Comparison of ENCODE assay signal across 18 cellular contexts in the genomic region with DNA sequence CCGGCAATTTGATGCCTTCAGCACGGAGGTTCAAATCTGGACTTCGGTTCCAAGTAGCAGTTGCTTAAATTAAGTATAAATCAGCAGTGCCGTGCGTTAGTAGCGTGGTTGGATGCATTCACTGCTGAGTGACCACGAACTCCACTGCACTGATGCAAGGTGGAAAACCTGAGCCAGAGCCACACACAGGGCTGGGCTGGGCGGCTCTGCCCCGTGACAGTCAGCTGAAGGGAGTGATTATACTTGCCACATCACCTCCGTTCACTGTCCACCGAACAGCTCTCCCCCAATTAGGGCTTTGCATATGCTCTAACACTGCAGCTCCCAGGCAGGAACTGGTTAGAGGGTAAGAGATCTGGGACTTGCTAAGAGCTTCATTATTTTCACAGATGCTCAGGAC. TPM values are rescaled to one million over a fixed set of nuclear protein-coding genes. Genes with fewer than 3 reads are reported as not detected.
"Had no signal": no experiment of that assay in that cellular context is flagged by ENCODE, and none has a peak within 500 bp of the region (broad histone marks: within the 10 kb centered on the region; RNA-seq: fewer than 3 reads in every experiment).

No MANE protein-coding gene starts in this region.

- H3K27ac Mint-ChIP-seq: activated CD4-positive, alpha-beta T cell treated with anti-CD3 and anti-CD28 coated beads for 36 hours; activated CD8-positive, alpha-beta memory T cell treated with anti-CD3 and anti-CD28 coated beads, Interleukin-2, amount 10 ng/mL, durations not matched to agents 7 days and 5 days; activated naive CD8-positive, alpha-beta T cell treated with anti-CD3 and anti-CD28 coated beads, Interleukin-2, amount 10 ng/mL, durations not matched to agents 7 days and 5 days; activated T-helper 17 cell treated with anti-CD3 and anti-CD28 coated beads, Interleukin-2, amount 50 U/mL, for 72 hours; stimulated activated naive CD8-positive, alpha-beta T cell treated with anti-CD3 and anti-CD28 coated beads, Interleukin-15, Interleukin-2, amounts not matched to agents 100 ng/mL and 50 ng/mL, for 24 hours had no signal

- H3K4me3 Mint-ChIP-seq: activated CD4-positive, alpha-beta T cell treated with anti-CD3 and anti-CD28 coated beads for 36 hours; activated CD8-positive, alpha-beta memory T cell treated with anti-CD3 and anti-CD28 coated beads, Interleukin-2, amount 10 ng/mL, durations not matched to agents 7 days and 5 days; activated naive CD8-positive, alpha-beta T cell treated with anti-CD3 and anti-CD28 coated beads, Interleukin-2, amount 10 ng/mL, durations not matched to agents 7 days and 5 days; activated T-helper 17 cell treated with anti-CD3 and anti-CD28 coated beads, Interleukin-2, amount 50 U/mL, for 72 hours; neural crest cell; stimulated activated naive CD8-positive, alpha-beta T cell treated with anti-CD3 and anti-CD28 coated beads, Interleukin-15, Interleukin-2, amounts not matched to agents 100 ng/mL and 50 ng/mL, for 24 hours had no signal

- H3K36me3 ChIP-seq: brain microvascular endothelial cell, pancreas, uterus had no signal

- H3K36me3 Mint-ChIP-seq: activated CD8-positive, alpha-beta memory T cell treated with anti-CD3 and anti-CD28 coated beads, Interleukin-2, amount 10 ng/mL, durations not matched to agents 7 days and 5 days; activated naive CD8-positive, alpha-beta T cell treated with anti-CD3 and anti-CD28 coated beads, Interleukin-2, amount 10 ng/mL, durations not matched to agents 7 days and 5 days had no signal

- DNase-seq: activated CD4-positive, alpha-beta T cell treated with anti-CD3 and anti-CD28 coated beads for 36 hours; activated CD4-positive, alpha-beta T cell treated with anti-CD3 and anti-CD28 coated beads, Interleukin-2, amount 50 U/mL, for 48 hours; activated CD8-positive, alpha-beta memory T cell treated with anti-CD3 and anti-CD28 coated beads, Interleukin-2, amount 10 ng/mL, durations not matched to agents 7 days and 5 days; activated naive CD4-positive, alpha-beta T cell treated with Interleukin-2 at 50 U/mL for 16 hours; activated naive CD8-positive, alpha-beta T cell treated with anti-CD3 and anti-CD28 coated beads, Interleukin-2, amount 10 ng/mL, durations not matched to agents 7 days and 5 days; brain microvascular endothelial cell; cerebellar nuclear complex; cortex of kidney; hippocampal formation; pancreas; uterus had no signal

- H3K27me3 Mint-ChIP-seq: activated CD4-positive, alpha-beta T cell treated with anti-CD3 and anti-CD28 coated beads for 36 hours; activated CD8-positive, alpha-beta memory T cell treated with anti-CD3 and anti-CD28 coated beads, Interleukin-2, amount 10 ng/mL, durations not matched to agents 7 days and 5 days; activated naive CD8-positive, alpha-beta T cell treated with anti-CD3 and anti-CD28 coated beads, Interleukin-2, amount 10 ng/mL, durations not matched to agents 7 days and 5 days; activated T-helper 17 cell treated with anti-CD3 and anti-CD28 coated beads, Interleukin-2, amount 50 U/mL, for 72 hours; stimulated activated naive CD8-positive, alpha-beta T cell treated with anti-CD3 and anti-CD28 coated beads, Interleukin-15, Interleukin-2, amounts not matched to agents 100 ng/mL and 50 ng/mL, for 24 hours had no signal

- H3K9me3 ChIP-seq: esophagus muscularis mucosa, pancreas, tibial nerve, uterus had no signal

- H3K4me1 Mint-ChIP-seq: activated CD4-positive, alpha-beta T cell treated with anti-CD3 and anti-CD28 coated beads for 36 hours; activated CD8-positive, alpha-beta memory T cell treated with anti-CD3 and anti-CD28 coated beads, Interleukin-2, amount 10 ng/mL, durations not matched to agents 7 days and 5 days; activated naive CD8-positive, alpha-beta T cell treated with anti-CD3 and anti-CD28 coated beads, Interleukin-2, amount 10 ng/mL, durations not matched to agents 7 days and 5 days; activated T-helper 17 cell treated with anti-CD3 and anti-CD28 coated beads, Interleukin-2, amount 50 U/mL, for 72 hours; neural crest cell had no signal

- H3K27ac ChIP-seq: brain microvascular endothelial cell, esophagus muscularis mucosa, pancreas, SK-N-MC, tibial nerve, uterus had no signal

- ATAC-seq: activated CD4-positive, alpha-beta T cell treated with anti-CD3 and anti-CD28 coated beads for 36 hours; activated CD8-positive, alpha-beta memory T cell treated with anti-CD3 and anti-CD28 coated beads, Interleukin-2, amount 10 ng/mL, durations not matched to agents 7 days and 5 days; activated T-helper 17 cell treated with anti-CD3 and anti-CD28 coated beads, Interleukin-2, amount 50 U/mL, for 72 hours; left lobe of liver; pancreas had no signal

- H3K9me3 Mint-ChIP-seq: activated naive CD8-positive, alpha-beta T cell treated with anti-CD3 and anti-CD28 coated beads, Interleukin-2, amount 10 ng/mL, durations not matched to agents 7 days and 5 days; activated T-helper 17 cell treated with anti-CD3 and anti-CD28 coated beads, Interleukin-2, amount 50 U/mL, for 72 hours; neural crest cell; stimulated activated naive CD8-positive, alpha-beta T cell treated with anti-CD3 and anti-CD28 coated beads, Interleukin-15, Interleukin-2, amounts not matched to agents 100 ng/mL and 50 ng/mL, for 24 hours had no signal

- H3K27me3 ChIP-seq: brain microvascular endothelial cell, esophagus muscularis mucosa, pancreas, tibial nerve, uterus had no signal

- H3K4me3 ChIP-seq: esophagus muscularis mucosa, pancreas, SK-N-MC, tibial nerve, uterus had no signal

- H3K4me1 ChIP-seq: pancreas, tibial nerve, uterus had no signal

RNA-seq across cellular contexts. Expression of a gene that starts 22.2 kb away (rescaled TPM):
- total RNA-seq: activated CD8-positive, alpha-beta memory T cell treated with anti-CD3 and anti-CD28 coated beads, Interleukin-2, amount 10 ng/mL, durations not matched to agents 7 days and 5 days had no signal
